ENCODE assay signal across 8 cellular contexts in the genomic region with DNA sequence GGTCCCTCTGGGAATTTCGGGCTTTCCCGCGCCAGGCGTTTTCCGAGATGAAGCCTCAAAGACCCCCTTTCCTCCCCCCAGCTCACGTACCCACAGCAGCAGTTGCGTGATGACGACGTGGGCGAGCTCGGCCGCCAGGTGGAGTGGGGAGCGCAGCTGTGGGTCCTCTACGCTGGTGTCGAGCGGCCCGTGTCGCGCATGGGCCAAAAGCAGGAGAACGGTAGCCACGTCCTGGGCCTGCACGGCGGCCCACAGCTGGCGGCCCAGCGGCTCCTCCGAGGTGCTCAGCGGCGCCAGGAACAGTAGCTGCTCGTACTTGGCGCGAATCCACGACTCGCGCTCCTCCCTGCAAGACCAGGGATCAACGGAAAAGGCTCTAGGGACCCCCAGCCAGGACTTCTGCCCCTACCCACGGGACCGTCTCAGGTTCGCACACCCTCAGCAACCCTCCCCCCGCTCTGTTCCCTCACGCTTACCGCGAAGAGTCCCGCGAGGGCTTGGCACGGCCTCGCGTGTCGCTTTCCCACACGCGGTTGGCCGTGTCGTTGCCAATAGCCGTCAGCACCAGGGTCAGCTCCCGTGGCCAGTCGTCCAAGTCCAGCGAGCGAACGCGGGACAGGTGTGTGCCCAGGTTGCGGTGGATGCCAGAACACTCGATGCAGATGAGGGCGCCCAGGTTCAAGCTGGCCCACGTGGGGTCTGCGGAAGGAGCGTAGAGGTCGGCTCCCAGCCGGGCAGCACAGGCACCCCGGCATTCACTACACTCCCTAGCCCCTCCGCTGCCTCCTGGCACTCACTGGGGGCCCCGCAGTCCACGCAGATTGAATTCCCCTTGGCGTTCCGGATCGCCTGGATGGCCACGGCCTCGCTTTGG. TPM values are rescaled to one million over a fixed set of nuclear protein-coding genes. Genes with fewer than 3 reads are reported as not detected.
DNase-seq lines count a peak whose midpoint lies in the region; ATAC-seq and TF ChIP-seq lines count a peak whose summit lies in the region.

No MANE protein-coding gene starts in this region.

- DNase-seq in COR-L47 (lab: John Stamatoyannopoulos, UW) (peak; percentile 68), PC-3 (no peak), foreskin fibroblast (no peak), ovary (peak in 4 of 5 donors; percentile 56 to 71 (median 70)), CD1c-positive myeloid dendritic cell (ENCODE audit: extremely low spot score) (no peak), pons (ENCODE audit: low spot score) (no peak), middle frontal gyrus (ENCODE audit: extremely low spot score, low spot score) (no peak)
- DNase-seq in stimulated activated effector memory CD8-positive, alpha-beta T cell treated with anti-CD3 and anti-CD28 coated beads, Interleukin-12 subunit alpha, Interleukin-12 subunit beta, amount 100 ng/mL, for 72 hours (ENCODE audit: low spot score in 2 of 2) = no peak

- H3K27ac ChIP-seq in PC-3 (ENCODE audit: low read length) (no peak overlapping the region), ovary (no peak overlapping the region)

- POLR2A ChIA-PET in PC-3 (lab: Charles Lee; ENCODE audit: unreplicated experiment) = interaction anchor here (0.7 kb wide), 1 partner anchor 40 kb away, joined by 5 read pairs; no protein-coding TSS in a partner anchor

- no peak for TF ChIP-seq EP300 in ovary (IDR thresholded peaks at IDR 0.05)

- no peaks in the 10 kb centered on the region for H4K20me1 ChIP-seq in PC-3 (ENCODE audit: low read length)

- no peaks in the 10 kb centered on the region for H3K9me2 ChIP-seq in PC-3 (replicated peaks; ENCODE audit: low read length)

- no peak overlapping the region for H3K27ac Mint-ChIP-seq in stimulated activated effector memory CD8-positive, alpha-beta T cell treated with anti-CD3 and anti-CD28 coated beads, Interleukin-12 subunit alpha, Interleukin-12 subunit beta, amount 100 ng/mL, for 72 hours

- peak overlapping the region; percentile 91 for H3K4me3 ChIP-seq in PC-3 (ENCODE audit: low read length)
- H3K4me3 ChIP-seq in foreskin fibroblast (ENCODE audit: low read depth in 1 of 2, low read length in 2 of 2) = peak overlapping the region; percentile 81 to 97
- peak overlapping the region; percentile 58 for H3K4me3 ChIP-seq in ovary

- no peak overlapping the region for H3K4me3 Mint-ChIP-seq in stimulated activated effector memory CD8-positive, alpha-beta T cell treated with anti-CD3 and anti-CD28 coated beads, Interleukin-12 subunit alpha, Interleukin-12 subunit beta, amount 100 ng/mL, for 72 hours

- no peaks in the 10 kb centered on the region for H3K79me2 ChIP-seq in PC-3 (ENCODE audit: low read length)

- no peaks in the 10 kb centered on the region for H3K9me3 Mint-ChIP-seq in stimulated activated effector memory CD8-positive, alpha-beta T cell treated with anti-CD3 and anti-CD28 coated beads, Interleukin-12 subunit alpha, Interleukin-12 subunit beta, amount 100 ng/mL, for 72 hours

- TF ChIP-seq POLR2A in ovary (IDR thresholded peaks at IDR 0.05) = no peak

- H3K36me3 ChIP-seq in PC-3 (ENCODE audit: low read depth, low read length) = no peaks in the 10 kb centered on the region
- H3K36me3 ChIP-seq in ovary = no peaks in the 10 kb centered on the region

- peak; percentile 31 for ATAC-seq in PC-3
- ATAC-seq in stimulated activated effector memory CD8-positive, alpha-beta T cell treated with anti-CD3 and anti-CD28 coated beads, Interleukin-12 subunit alpha, Interleukin-12 subunit beta, amount 100 ng/mL, for 72 hours = no peak

- H2AFZ ChIP-seq in PC-3 (ENCODE audit: low read length) = peak overlapping the region; percentile 100

- TF ChIP-seq CTCF in PC-3 (conservative IDR thresholded peaks at IDR 0.05; ENCODE audit: low read depth, low read length) (peak; percentile 33), foreskin fibroblast (IDR thresholded peaks at IDR 0.05; ENCODE audit: low read depth, low read length) (peak; percentile 43), ovary (IDR thresholded peaks at IDR 0.05) (peak in 2 of 3 donors; percentile 55 to 74)

- peak overlapping the region; percentile 86 for H3K9ac ChIP-seq in PC-3 (ENCODE audit: low read length)

- H3K9me3 ChIP-seq in PC-3 (ENCODE audit: low read length) = no peaks in the 10 kb centered on the region
- H3K9me3 ChIP-seq in ovary = no peaks in the 10 kb centered on the region

- BruUV-seq in PC-3 (replicated peaks; lab: Mats Ljungman, UMichigan) = TSS peak; percentile 32

- CTCF ChIA-PET in PC-3 (lab: Charles Lee) = interaction anchor here (0.8 to 1.5 kb wide), 3 partner anchors 9 to 203 kb away, joined by 3 to 9 read pairs (median 3); a partner anchor contains a TSS

- WGBS in ovary, 3 donors = 21 to 37% (median 27%) methylated on average over 70 to 76 of the region's 76 CpGs

- H3K4me1 ChIP-seq in PC-3 (ENCODE audit: insufficient read depth, low read length) (peaks cover 4% of the 10 kb centered on the region; the same call in 1 of the 2 replicates), ovary (ENCODE audit: insufficient read depth) (peaks cover 7% of the 10 kb centered on the region)

- H3K4me1 Mint-ChIP-seq in stimulated activated effector memory CD8-positive, alpha-beta T cell treated with anti-CD3 and anti-CD28 coated beads, Interleukin-12 subunit alpha, Interleukin-12 subunit beta, amount 100 ng/mL, for 72 hours = peaks cover 28% of the 10 kb centered on the region

- intact Hi-C loops in PC-3 (cut with micrococcal nuclease) (no loop called here), ovary (cut with DNase I) (no loop called here)

- H3K27me3 ChIP-seq in PC-3 (ENCODE audit: low read length) (no peaks in the 10 kb centered on the region), ovary (no peaks in the 10 kb centered on the region)

- H3F3A ChIP-seq in PC-3 (ENCODE audit: low read length, unreplicated experiment) = no peaks in the 10 kb centered on the region

- peak overlapping the region; percentile 92 for H3K4me2 ChIP-seq in PC-3 (ENCODE audit: low read length)

- H3K36me3 Mint-ChIP-seq in stimulated activated effector memory CD8-positive, alpha-beta T cell treated with anti-CD3 and anti-CD28 coated beads, Interleukin-12 subunit alpha, Interleukin-12 subunit beta, amount 100 ng/mL, for 72 hours = peaks cover 82% of the 10 kb centered on the region

RNA-seq across cellular contexts. Expression of a gene that starts 11.4 kb away (rescaled TPM):
- total RNA-seq in PC-3 (2014; rRNA removed) = 0.23 and 0.40 TPM in 2 replicates
- under 1 TPM; 0.34 to 0.99 (median 0.60) TPM for total RNA-seq in ovary
- 1 to 10 TPM in 1 of 2 donors, under 1 TPM in 1; 0.33 to 1.3 TPM for polyA plus RNA-seq in ovary

RNA-seq across cellular contexts. Expression of a gene that starts 17.7 kb away (rescaled TPM):
- total RNA-seq in PC-3 (2014; rRNA removed) = 18.9 and 20.3 TPM in 2 replicates
- total RNA-seq in ovary = 10 to 100 TPM; 27.7 to 64.0 (median 32.5) TPM
- polyA plus RNA-seq in ovary = 10 to 100 TPM; 44.0 to 63.7 TPM

RNA-seq across cellular contexts. Expression of a gene that starts 25.0 kb away (rescaled TPM):
- total RNA-seq in PC-3 (2014; rRNA removed) (212 and 229 TPM in 2 replicates), ovary (100 to 1,000 TPM; 111 to 175 (median 122) TPM)
- polyA plus RNA-seq in ovary = 100 to 1,000 TPM in 1 of 2 donors, 10 to 100 TPM in 1; 82.7 to 127 TPM

RNA-seq across cellular contexts. Expression of a gene that starts 27.8 kb away (rescaled TPM):
- total RNA-seq in PC-3 (2014; rRNA removed) = 9.3 and 13.4 TPM in 2 replicates
- 10 to 100 TPM in 1 of 7 donors, 1 to 10 TPM in 6; 5.0 to 15.2 (median 7.7) TPM for total RNA-seq in ovary
- 1 to 10 TPM; 5.0 to 7.9 TPM for polyA plus RNA-seq in ovary

RNA-seq across cellular contexts. Expression of a gene that starts 33.2 kb away (rescaled TPM):
- total RNA-seq in PC-3 (2014; rRNA removed) = 145 and 223 TPM in 2 replicates
- 100 to 1,000 TPM; 128 to 227 (median 200) TPM for total RNA-seq in ovary
- polyA plus RNA-seq in ovary = 100 to 1,000 TPM; 197 to 387 TPM

Comparison
In these comparisons a context has a peak if more than half of its experiments do, and no peak if none do; other contexts are left out.
1. DNase-seq: peak in COR-L47 (single experiment) and ovary (4 of 5); none in PC-3 (single experiment), foreskin fibroblast (0 of 2), CD1c-positive myeloid dendritic cell (single experiment), pons (single experiment), stimulated activated effector memory CD8-positive, alpha-beta T cell treated with anti-CD3 and anti-CD28 coated beads, Interleukin-12 subunit alpha, Interleukin-12 subunit beta, amount 100 ng/mL, for 72 hours (0 of 2) and middle frontal gyrus (single experiment).
2. Peak in every context shown above with its lines, with median percentiles within 50 percentile points of each other: H3K4me3 ChIP-seq and CTCF ChIP-seq.